8 cellular contexts compared by ENCODE assay signal in the genomic region with DNA sequence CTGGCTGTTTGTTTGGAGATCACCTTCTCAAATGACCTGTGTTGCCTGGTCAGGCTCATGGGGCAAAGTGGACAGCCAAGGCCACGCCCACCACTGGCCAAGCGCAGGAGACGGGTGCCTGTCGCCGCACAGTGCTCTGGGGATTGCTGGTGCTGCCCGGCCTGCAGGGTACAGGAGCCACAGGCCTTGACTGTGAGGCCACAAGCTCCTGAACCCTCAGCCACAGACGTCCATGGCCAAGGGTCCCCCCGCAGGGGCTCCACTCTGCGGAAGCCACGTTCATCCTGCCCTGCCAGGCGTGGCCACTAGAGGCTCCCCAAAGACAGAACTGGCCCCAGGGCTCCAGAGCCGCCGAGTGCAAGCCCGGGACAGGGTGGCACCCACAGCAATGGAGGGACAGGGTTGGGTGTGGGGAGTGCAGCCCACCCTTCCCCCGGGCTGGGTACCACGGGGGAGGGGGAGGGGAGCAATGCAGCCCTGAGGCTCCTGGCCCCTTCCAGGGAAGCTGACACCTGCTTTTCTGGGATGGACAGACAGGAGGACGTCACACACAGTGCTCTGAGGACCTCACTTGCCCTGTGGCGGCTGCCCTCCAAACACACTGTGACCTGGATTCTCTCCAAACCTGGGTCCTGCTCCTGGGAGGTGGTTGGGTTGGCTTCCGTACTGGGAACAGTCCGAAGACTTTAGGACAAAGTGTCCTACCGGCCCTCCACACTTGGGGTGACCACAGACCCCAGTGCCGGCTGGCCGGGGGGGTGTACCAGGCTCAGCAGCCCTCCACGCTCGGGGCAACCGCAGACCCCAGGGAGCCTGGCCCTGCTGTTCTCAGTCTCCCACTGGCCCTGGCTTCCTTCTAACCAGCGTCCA. TPM values are rescaled to one million over a fixed set of nuclear protein-coding genes. Genes with fewer than 3 reads are reported as not detected.
A peak's percentile ranks its signal among the peaks of the same experiment; 100 is the strongest.
DNase-seq lines count a peak whose midpoint lies in the region; ATAC-seq and TF ChIP-seq lines count a peak whose summit lies in the region.

No MANE protein-coding gene starts in this region.

- H3K27ac ChIP-seq in muscle layer of colon (ENCODE audit: low read depth, low read length): peak overlapping the region; percentile 39

- peak; percentile 62 for ATAC-seq in HG03520 (IDR thresholded peaks at IDR 0.05; ENCODE audit: unreplicated experiment)

- H3K36me3 ChIP-seq in muscle layer of colon (ENCODE audit: insufficient read depth, low read length): peaks cover 6% of the 10 kb centered on the region

- TF ChIP-seq CTCF in epithelial cell of proximal tubule (conservative IDR thresholded peaks at IDR 0.05; ENCODE audit: low read depth, low read length): peak; percentile 89

- peak overlapping the region; percentile 44 for H3K4me3 ChIP-seq in epithelial cell of proximal tubule (ENCODE audit: low read depth, low read length)
- peak overlapping the region in 1 of 2 donors; percentile 58 for H3K4me3 ChIP-seq in muscle layer of colon (ENCODE audit: low read depth in 1 of 2, low read length in 2 of 2)

- DNase-seq in activated gamma-delta T cell treated with Interleukin-2 at 50 U/mL for 16 hours (peak; percentile 62), activated gamma-delta T cell (lab: John Stamatoyannopoulos, UW) (no peak), NCI-H82 treated with DMSO at 0.1 percent for 48 hours (lab: John Stamatoyannopoulos, UW; ENCODE audit: unreplicated experiment) (peak; percentile 5), epithelial cell of proximal tubule (ENCODE audit: low read depth) (no peak)
- peak; percentile 83 for DNase-seq in activated CD8-positive, alpha-beta memory T cell treated with anti-CD3 and anti-CD28 coated beads, Interleukin-2, amount 50 U/mL, for 48 hours
- DNase-seq in stimulated activated CD8-positive, alpha-beta memory T cell treated with anti-CD3 and anti-CD28 coated beads, Interleukin-7, amount 100 ng/mL, for 48 hours (ENCODE audit: extremely low read depth in 1 of 2, low read depth in 1 of 2): peak; percentile 37 to 46

- no peaks in the 10 kb centered on the region for H3K9me3 ChIP-seq in muscle layer of colon (ENCODE audit: low read length)

- H3K4me1 ChIP-seq in muscle layer of colon (ENCODE audit: insufficient read depth, low read length): peaks cover 55% of the 10 kb centered on the region

- H3K9ac ChIP-seq in muscle layer of colon (ENCODE audit: low read length): no peak overlapping the region

- no peaks in the 10 kb centered on the region for H3K27me3 ChIP-seq in muscle layer of colon (ENCODE audit: control insufficient read depth in 1 of 2, insufficient read depth in 2 of 2, low read length in 2 of 2)

RNA-seq across cellular contexts. Expression of a gene that starts 21.5 kb away (rescaled TPM):
- total RNA-seq in epithelial cell of proximal tubule: 0.46 and 1.0 TPM in 2 replicates

RNA-seq across cellular contexts. Expression of a gene that starts 59.6 kb away (rescaled TPM):
- 7.6 and 8.0 TPM in 2 replicates for total RNA-seq in epithelial cell of proximal tubule

Comparison
In these comparisons a context has a peak if more than half of its experiments do, and no peak if none do; other contexts are left out.
1. DNase-seq: peak in activated gamma-delta T cell treated with Interleukin-2 at 50 U/mL for 16 hours (single experiment), NCI-H82 treated with DMSO at 0.1 percent for 48 hours (single experiment), activated CD8-positive, alpha-beta memory T cell treated with anti-CD3 and anti-CD28 coated beads, Interleukin-2, amount 50 U/mL, for 48 hours (single experiment) and stimulated activated CD8-positive, alpha-beta memory T cell treated with anti-CD3 and anti-CD28 coated beads, Interleukin-7, amount 100 ng/mL, for 48 hours (2 of 2); none in activated gamma-delta T cell (single experiment) and epithelial cell of proximal tubule (single experiment).